Comparison of ENCODE assay signal across 8 cellular contexts in the genomic region with DNA sequence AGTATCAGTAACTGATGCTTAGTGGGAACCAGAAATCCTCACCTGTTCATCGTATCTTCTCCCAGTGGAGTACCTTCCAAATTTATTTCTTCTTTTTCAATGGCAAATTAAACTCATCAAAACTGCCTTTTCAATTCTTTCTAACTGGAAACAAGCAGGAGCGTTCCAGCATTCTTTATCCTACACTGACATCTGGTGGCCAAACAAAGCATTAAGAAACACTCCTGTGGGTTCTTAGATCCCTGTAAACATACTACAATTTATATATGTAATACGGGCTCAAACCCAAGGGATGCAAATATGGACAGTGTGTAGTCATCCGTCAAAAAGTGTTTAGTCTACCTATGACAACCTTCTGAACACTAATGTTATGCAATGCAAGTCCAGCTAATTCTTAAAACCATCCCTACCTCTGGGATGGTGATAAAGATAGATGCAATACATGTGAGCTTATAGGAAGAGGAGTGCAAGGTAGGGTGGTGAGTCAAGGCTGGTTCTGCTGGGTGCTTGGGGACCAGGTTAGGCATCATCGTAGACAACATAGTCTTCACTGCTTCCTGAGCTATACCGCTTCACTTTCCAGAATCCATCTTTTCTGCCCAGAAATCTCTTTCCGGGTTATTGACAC.
DNase-seq lines count a peak whose midpoint lies in the region; ATAC-seq and TF ChIP-seq lines count a peak whose summit lies in the region.

No MANE protein-coding gene starts in this region.

- no peak overlapping the region for H3K9ac ChIP-seq in trophoblast cell (ENCODE audit: low read length)

- no peak overlapping the region for H3K23ac ChIP-seq in trophoblast cell (ENCODE audit: low read length)

- H3K4me3 ChIP-seq in esophagus squamous epithelium (no peak overlapping the region), trophoblast cell (ENCODE audit: low read depth, low read length) (no peak overlapping the region)

- no peak overlapping the region for H3K4ac ChIP-seq in trophoblast cell (ENCODE audit: low read depth, low read length)

- no peak overlapping the region for H2AK5ac ChIP-seq in trophoblast cell (ENCODE audit: low read length)

- WGBS in esophagus squamous epithelium, 2 donors = 31 to 34% methylated on average over 7 of the region's 7 CpGs
- no CpG with 5 or more reads among the region's 7 CpGs for WGBS in trophoblast cell (ENCODE audit: extremely low coverage, insufficient coverage, insufficient read length)

- no peak overlapping the region for H3K4me2 ChIP-seq in trophoblast cell (ENCODE audit: low read length)

- H2BK5ac ChIP-seq in trophoblast cell (ENCODE audit: low read depth, low read length, poor library complexity) = no peak overlapping the region

- peak; percentile 78 for DNase-seq in activated CD4-positive, alpha-beta T cell treated with anti-CD3 and anti-CD28 coated beads, Interleukin-2, amount 10 ng/mL, durations not matched to agents 24 days and 14 days
- DNase-seq in activated CD4-positive, alpha-beta T cell treated with anti-CD3 and anti-CD28 coated beads for 1 hour = no peak
- DNase-seq in Kasumi-1 (lab: John Stamatoyannopoulos, UW) = peak; percentile 59 to 83
- peak; percentile 81 for DNase-seq in SK-MEL-5 (ENCODE audit: low read depth, low spot score)
- DNase-seq in esophagus squamous epithelium (lab: John Stamatoyannopoulos, UW) = no peak
- DNase-seq in trophoblast cell = peak; percentile 33 to 73
- no peak for DNase-seq in T-helper 17 cell

- no peak overlapping the region for H2AFZ ChIP-seq in trophoblast cell (ENCODE audit: insufficient read depth, low read length, poor library complexity)

- no peaks in the 10 kb centered on the region for H3K9me3 Mint-ChIP-seq in activated CD4-positive, alpha-beta T cell treated with anti-CD3 and anti-CD28 coated beads, Interleukin-2, amount 10 ng/mL, durations not matched to agents 24 days and 14 days

- TF ChIP-seq POLR2A in esophagus squamous epithelium (IDR thresholded peaks at IDR 0.05) = no peak

- H3K36me3 Mint-ChIP-seq in activated CD4-positive, alpha-beta T cell treated with anti-CD3 and anti-CD28 coated beads, Interleukin-2, amount 10 ng/mL, durations not matched to agents 24 days and 14 days (ENCODE audit: low read depth) = no peaks in the 10 kb centered on the region
- no peaks in the 10 kb centered on the region for H3K36me3 Mint-ChIP-seq in T-helper 17 cell (ENCODE audit: low read depth)

- no peaks in the 10 kb centered on the region for H3K9me3 ChIP-seq in esophagus squamous epithelium
- H3K9me3 ChIP-seq in trophoblast cell (ENCODE audit: insufficient read depth, low read depth, low read length) = no peaks in the 10 kb centered on the region
- H3K9me3 ChIP-seq in T-helper 17 cell (ENCODE audit: control insufficient read depth, low read length, poor library complexity, severe bottlenecking) = no peaks in the 10 kb centered on the region

- H3K79me2 ChIP-seq in trophoblast cell (ENCODE audit: control insufficient read depth, insufficient read depth, low read length, poor library complexity) = no peaks in the 10 kb centered on the region

- H3K18ac ChIP-seq in trophoblast cell (ENCODE audit: low read length) = no peak overlapping the region

- no peak overlapping the region for H2BK12ac ChIP-seq in trophoblast cell (ENCODE audit: low read length)

- intact Hi-C loops in activated CD4-positive, alpha-beta T cell treated with anti-CD3 and anti-CD28 coated beads, Interleukin-2, amount 10 ng/mL, durations not matched to agents 24 days and 14 days (cut with micrococcal nuclease) = no loop called here
- intact Hi-C loops in esophagus squamous epithelium (cut with DNase I) = no loop called here

- no peak overlapping the region for H2BK120ac ChIP-seq in trophoblast cell (ENCODE audit: insufficient read depth, low read length, poor library complexity)

- H3K79me1 ChIP-seq in trophoblast cell (ENCODE audit: low read length) = no peaks in the 10 kb centered on the region

- no peak overlapping the region for H3K27ac Mint-ChIP-seq in activated CD4-positive, alpha-beta T cell treated with anti-CD3 and anti-CD28 coated beads, Interleukin-2, amount 10 ng/mL, durations not matched to agents 24 days and 14 days
- no peak overlapping the region for H3K27ac Mint-ChIP-seq in T-helper 17 cell

- H4K8ac ChIP-seq in trophoblast cell (ENCODE audit: low read depth, low read length) = no peak overlapping the region

- ATAC-seq in GM21367 (IDR thresholded peaks at IDR 0.05; ENCODE audit: unreplicated experiment) (peak; percentile 81), T-helper 17 cell (no peak)

- no peaks in the 10 kb centered on the region for H3K36me3 ChIP-seq in esophagus squamous epithelium
- no peaks in the 10 kb centered on the region for H3K36me3 ChIP-seq in trophoblast cell (ENCODE audit: control insufficient read depth in 1 of 2, insufficient read depth in 2 of 2, low read length in 2 of 2)

- no peaks in the 10 kb centered on the region for H3K4me1 Mint-ChIP-seq in activated CD4-positive, alpha-beta T cell treated with anti-CD3 and anti-CD28 coated beads, Interleukin-2, amount 10 ng/mL, durations not matched to agents 24 days and 14 days
- no peaks in the 10 kb centered on the region for H3K4me1 Mint-ChIP-seq in T-helper 17 cell

- H3K4me1 ChIP-seq in esophagus squamous epithelium = no peaks in the 10 kb centered on the region
- H3K4me1 ChIP-seq in trophoblast cell (ENCODE audit: control insufficient read depth in 1 of 2, insufficient read depth in 2 of 2, low read length in 2 of 2) = no peaks in the 10 kb centered on the region

- H3K4me3 Mint-ChIP-seq in activated CD4-positive, alpha-beta T cell treated with anti-CD3 and anti-CD28 coated beads, Interleukin-2, amount 10 ng/mL, durations not matched to agents 24 days and 14 days = no peak overlapping the region
- H3K4me3 Mint-ChIP-seq in T-helper 17 cell = no peak overlapping the region

- no peak overlapping the region for H3K14ac ChIP-seq in trophoblast cell (ENCODE audit: low read length)

- in situ Hi-C loops in SK-MEL-5 (cut with HindIII; ENCODE audit: low pct_unique_long_range_greater_than_20kb, low sequenced_read_pairs) = no loop called here

- H3K27me3 ChIP-seq in esophagus squamous epithelium (no peaks in the 10 kb centered on the region), trophoblast cell (ENCODE audit: insufficient read depth, low read length) (no peaks in the 10 kb centered on the region)

- no peak overlapping the region for H4K12ac ChIP-seq in trophoblast cell (ENCODE audit: low read depth, low read length)

- H3K27ac ChIP-seq in esophagus squamous epithelium (no peak overlapping the region), trophoblast cell (ENCODE audit: low read depth, low read length) (no peak overlapping the region)

- peak in 5 of 6 experiments; percentile 44 to 68 (median 49) for TF ChIP-seq CTCF in esophagus squamous epithelium (IDR thresholded peaks at IDR 0.05)

- H3K27me3 Mint-ChIP-seq in activated CD4-positive, alpha-beta T cell treated with anti-CD3 and anti-CD28 coated beads, Interleukin-2, amount 10 ng/mL, durations not matched to agents 24 days and 14 days = no peaks in the 10 kb centered on the region
- H3K27me3 Mint-ChIP-seq in T-helper 17 cell = peaks cover 5% of the 10 kb centered on the region

- no peak overlapping the region for H4K91ac ChIP-seq in trophoblast cell (ENCODE audit: low read depth, low read length)

Comparison
In these comparisons a context has a peak if more than half of its experiments do, and no peak if none do; other contexts are left out.
1. DNase-seq: peak in activated CD4-positive, alpha-beta T cell treated with anti-CD3 and anti-CD28 coated beads, Interleukin-2, amount 10 ng/mL, durations not matched to agents 24 days and 14 days (single experiment), Kasumi-1 (2 of 2), SK-MEL-5 (single experiment) and trophoblast cell (2 of 2); none in activated CD4-positive, alpha-beta T cell treated with anti-CD3 and anti-CD28 coated beads for 1 hour (single experiment), esophagus squamous epithelium (single experiment) and T-helper 17 cell (0 of 3).